8 cellular contexts compared by ENCODE assay signal in the genomic region with DNA sequence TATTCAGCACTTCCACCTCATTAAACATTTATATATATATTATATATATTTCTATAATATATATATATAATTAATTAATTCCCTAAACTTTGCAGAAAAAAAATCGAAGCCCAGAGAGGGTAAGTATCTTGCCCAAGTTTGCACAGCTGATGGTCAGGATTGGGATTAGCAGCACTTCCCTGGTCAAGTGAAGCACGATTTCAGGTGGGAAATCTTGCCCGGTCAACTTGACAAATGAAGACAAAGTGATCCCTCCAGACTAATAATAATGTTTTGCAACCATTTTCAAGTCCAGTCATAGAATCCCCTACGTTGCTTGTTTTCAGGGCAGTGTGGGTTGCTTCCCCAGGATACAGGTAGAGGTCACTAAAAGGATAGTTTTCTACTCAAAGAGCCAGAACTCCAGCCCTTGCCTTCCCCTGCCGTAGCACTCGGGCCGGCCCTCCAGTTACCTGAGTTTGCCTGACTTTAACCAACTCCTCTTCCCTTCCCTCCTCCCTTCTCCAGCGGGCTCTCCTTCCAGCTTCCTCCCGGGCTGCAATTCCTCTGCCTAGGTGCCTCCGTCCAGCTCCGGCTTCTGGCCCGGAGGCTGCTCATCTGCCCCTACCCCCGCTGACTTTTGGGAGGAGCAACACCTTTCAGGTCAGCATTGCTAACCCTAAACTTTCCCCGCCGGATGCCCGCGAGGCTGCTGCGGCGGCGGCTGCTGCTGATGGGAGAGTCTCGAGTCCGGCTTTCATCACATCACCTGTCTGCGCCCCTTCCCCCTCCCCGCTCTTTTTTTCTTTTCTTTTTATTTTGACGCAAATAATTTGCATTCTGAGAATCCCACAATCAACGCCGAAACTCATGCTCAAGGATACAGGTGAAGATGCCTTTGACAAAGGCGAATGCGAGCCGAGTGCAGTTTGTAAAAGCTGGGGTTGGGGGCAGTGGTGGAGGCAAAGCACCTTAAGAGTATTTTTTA. TPM values are rescaled to one million over a fixed set of nuclear protein-coding genes. Genes with fewer than 3 reads are reported as not detected.
DNase-seq lines count a peak whose midpoint lies in the region; ATAC-seq, FAIRE-seq and TF ChIP-seq lines count a peak whose summit lies in the region.

No MANE protein-coding gene starts in this region.

- peaks cover 5% of the 10 kb centered on the region for H3K4me1 Mint-ChIP-seq in activated T-helper 1 cell treated with anti-CD3 and anti-CD28 coated beads, Interleukin-12 subunit alpha, Interleukin-12 subunit beta, Interleukin-2, Interleukin-4 antibody, amounts not matched to agents 30 ng/mL and 10 ng/mL and 1 ng/mL, durations not matched to agents 14 hours and 24 hours and 36 hours (ENCODE audit: low read depth)
- peaks cover 15% of the 10 kb centered on the region for H3K4me1 Mint-ChIP-seq in stimulated activated memory B cell treated with anti-CD40 and anti-IgM and Interleukin-4, amounts not matched to agents 10 μg/mL and 1 μg/mL and 100 μg/mL, for 72 hours

- DNase-seq in D721Med (ENCODE audit: insufficient read length, low spot score) (no peak), NCI-H345 treated with DMSO at 0.1 percent for 48 hours (lab: John Stamatoyannopoulos, UW; ENCODE audit: unreplicated experiment) (no peak), pons (ENCODE audit: low spot score) (no peak)
- no peak for DNase-seq in activated T-helper 1 cell treated with anti-CD3 and anti-CD28 coated beads, Interleukin-12 subunit alpha, Interleukin-12 subunit beta, Interleukin-2, Interleukin-4 antibody, amounts not matched to agents 30 ng/mL and 10 ng/mL and 1 ng/mL, durations not matched to agents 14 hours and 24 hours and 36 hours (ENCODE audit: low spot score)

- peak overlapping the region; percentile 32 for H3K4me3 Mint-ChIP-seq in activated T-helper 1 cell treated with anti-CD3 and anti-CD28 coated beads, Interleukin-12 subunit alpha, Interleukin-12 subunit beta, Interleukin-2, Interleukin-4 antibody, amounts not matched to agents 30 ng/mL and 10 ng/mL and 1 ng/mL, durations not matched to agents 14 hours and 24 hours and 36 hours
- H3K4me3 Mint-ChIP-seq in stimulated activated memory B cell treated with anti-CD40 and anti-IgM and Interleukin-4, amounts not matched to agents 10 μg/mL and 1 μg/mL and 100 μg/mL, for 72 hours = peak overlapping the region; percentile 82

- no peaks in the 10 kb centered on the region for H3K9me3 Mint-ChIP-seq in activated T-helper 1 cell treated with anti-CD3 and anti-CD28 coated beads, Interleukin-12 subunit alpha, Interleukin-12 subunit beta, Interleukin-2, Interleukin-4 antibody, amounts not matched to agents 30 ng/mL and 10 ng/mL and 1 ng/mL, durations not matched to agents 14 hours and 24 hours and 36 hours
- no peaks in the 10 kb centered on the region for H3K9me3 Mint-ChIP-seq in stimulated activated memory B cell treated with anti-CD40 and anti-IgM and Interleukin-4, amounts not matched to agents 10 μg/mL and 1 μg/mL and 100 μg/mL, for 72 hours

- intact Hi-C loops in activated T-helper 1 cell treated with anti-CD3 and anti-CD28 coated beads, Interleukin-12 subunit alpha, Interleukin-12 subunit beta, Interleukin-2, Interleukin-4 antibody, amounts not matched to agents 30 ng/mL and 10 ng/mL and 1 ng/mL, durations not matched to agents 14 hours and 24 hours and 36 hours (cut with micrococcal nuclease) = no loop called here

- H3K27ac Mint-ChIP-seq in activated T-helper 1 cell treated with anti-CD3 and anti-CD28 coated beads, Interleukin-12 subunit alpha, Interleukin-12 subunit beta, Interleukin-2, Interleukin-4 antibody, amounts not matched to agents 30 ng/mL and 10 ng/mL and 1 ng/mL, durations not matched to agents 14 hours and 24 hours and 36 hours = no peak overlapping the region
- H3K27ac Mint-ChIP-seq in stimulated activated memory B cell treated with anti-CD40 and anti-IgM and Interleukin-4, amounts not matched to agents 10 μg/mL and 1 μg/mL and 100 μg/mL, for 72 hours = peak overlapping the region; percentile 80

- FAIRE-seq in D721Med (lab: Jason Lieb, UNC) = no peak

- H3K9me3 ChIP-seq in iPS-20b (ENCODE audit: insufficient read depth, low read depth, low read length) = no peaks in the 10 kb centered on the region

- H3K9ac ChIP-seq in iPS-20b (ENCODE audit: low read depth, low read length) = peak overlapping the region; percentile 81; the same call in 1 of the 2 replicates

- peaks cover 16% of the 10 kb centered on the region for H3K27me3 ChIP-seq in iPS-20b (ENCODE audit: insufficient read depth, low read length)

- ATAC-seq in GM19351 (IDR thresholded peaks at IDR 0.05; ENCODE audit: unreplicated experiment) (peak; percentile 64), HG03520 (IDR thresholded peaks at IDR 0.05; ENCODE audit: unreplicated experiment) (peak; percentile 54)
- peak; percentile 59 for ATAC-seq in stimulated activated memory B cell treated with anti-CD40 and anti-IgM and Interleukin-4, amounts not matched to agents 10 μg/mL and 1 μg/mL and 100 μg/mL, for 72 hours

- peak overlapping the region; percentile 86 for H3K4me3 ChIP-seq in iPS-20b (ENCODE audit: low read length)

- H3K27ac ChIP-seq in iPS-20b (ENCODE audit: low read length) = no peak overlapping the region

- peaks cover 38% of the 10 kb centered on the region for H3K27me3 Mint-ChIP-seq in activated T-helper 1 cell treated with anti-CD3 and anti-CD28 coated beads, Interleukin-12 subunit alpha, Interleukin-12 subunit beta, Interleukin-2, Interleukin-4 antibody, amounts not matched to agents 30 ng/mL and 10 ng/mL and 1 ng/mL, durations not matched to agents 14 hours and 24 hours and 36 hours (ENCODE audit: insufficient read depth)
- H3K27me3 Mint-ChIP-seq in stimulated activated memory B cell treated with anti-CD40 and anti-IgM and Interleukin-4, amounts not matched to agents 10 μg/mL and 1 μg/mL and 100 μg/mL, for 72 hours = peaks cover 63% of the 10 kb centered on the region

- H3K36me3 ChIP-seq in iPS-20b (ENCODE audit: insufficient read depth, low read depth, low read length) = no peaks in the 10 kb centered on the region

- peak; percentile 1 for TF ChIP-seq CTCF in D721Med (IDR thresholded peaks at IDR 0.05; ENCODE audit: insufficient read depth, missing control alignments)

- H3K4me1 ChIP-seq in iPS-20b (ENCODE audit: insufficient read depth, low read length) = peaks cover 4% of the 10 kb centered on the region; the same call in 1 of the 2 replicates

- H3K36me3 Mint-ChIP-seq in activated T-helper 1 cell treated with anti-CD3 and anti-CD28 coated beads, Interleukin-12 subunit alpha, Interleukin-12 subunit beta, Interleukin-2, Interleukin-4 antibody, amounts not matched to agents 30 ng/mL and 10 ng/mL and 1 ng/mL, durations not matched to agents 14 hours and 24 hours and 36 hours (ENCODE audit: low read depth) = no peaks in the 10 kb centered on the region
- H3K36me3 Mint-ChIP-seq in stimulated activated memory B cell treated with anti-CD40 and anti-IgM and Interleukin-4, amounts not matched to agents 10 μg/mL and 1 μg/mL and 100 μg/mL, for 72 hours = no peaks in the 10 kb centered on the region

RNA-seq across cellular contexts. Expression of a gene that starts 0.9 kb away (rescaled TPM):
- total RNA-seq in activated T-helper 1 cell treated with anti-CD3 and anti-CD28 coated beads, Interleukin-12 subunit alpha, Interleukin-12 subunit beta, Interleukin-2, Interleukin-4 antibody, amounts not matched to agents 30 ng/mL and 10 ng/mL and 1 ng/mL, durations not matched to agents 14 hours and 24 hours and 36 hours = not detected in 2 replicates
